Comparison of ENCODE assay signal across 14 cellular contexts in genomic region chr10:101007099-101007711, GRCh38. TPM values are rescaled to one million over a fixed set of nuclear protein-coding genes. Genes with fewer than 3 reads are reported as not detected.
DNase-seq lines count a peak whose midpoint lies in the region; ATAC-seq and TF ChIP-seq lines count a peak whose summit lies in the region.
"Had no signal": no experiment of that assay in that cellular context is flagged by ENCODE, and none has a peak within 500 bp of the region (broad histone marks: within the 10 kb centered on the region; RNA-seq: fewer than 3 reads in every experiment).

No MANE protein-coding gene starts in this region.

- no peak overlapping the region for H2AFZ ChIP-seq in MM.1S (ENCODE audit: low read length)

- H3K9me3 Mint-ChIP-seq in endothelial cell (ENCODE audit: unreplicated experiment) (no peaks in the 10 kb centered on the region), Calu3 (ENCODE audit: low read depth, unreplicated experiment) (no peaks in the 10 kb centered on the region)

- DNase-seq in Peyer's patch: no peak
- peak in 3 of 5 donors; percentile 51 to 67 (median 59) for DNase-seq in heart left ventricle
- DNase-seq in ovary: peak in 3 of 5 donors; percentile 46 to 70 (median 53)
- no peak for DNase-seq in epidermal melanocyte (ENCODE audit: insufficient read length, low spot score)
- no peak for DNase-seq in endothelial cell (ENCODE audit: low spot score)
- DNase-seq in Calu3: no peak
- DNase-seq in MM.1S: no peak
- DNase-seq: colonic mucosa, NCI-H1417 treated with DMSO at 0.1 percent for 48 hours, NCI-H526 treated with DMSO at 0.1 percent for 48 hours had no signal

- peaks cover 3% of the 10 kb centered on the region for H3K27me3 Mint-ChIP-seq in endothelial cell (ENCODE audit: unreplicated experiment)
- no peaks in the 10 kb centered on the region for H3K27me3 Mint-ChIP-seq in Calu3 (ENCODE audit: unreplicated experiment)
- H3K27me3 Mint-ChIP-seq: activated naive CD8-positive, alpha-beta T cell had no signal

- peak in 3 of 4 donors; percentile 5 to 57 (median 33) for ATAC-seq in heart left ventricle

- H3K4me3 Mint-ChIP-seq in endothelial cell (ENCODE audit: unreplicated experiment) (no peak overlapping the region), Calu3 (ENCODE audit: low read depth, unreplicated experiment) (no peak overlapping the region)
- H3K4me3 Mint-ChIP-seq: activated naive CD8-positive, alpha-beta T cell had no signal

- H3K27ac ChIP-seq in BLaER1: peak overlapping the region; percentile 58
- peak overlapping the region in 3 of 4 donors; percentile 28 to 51 (median 50) for H3K27ac ChIP-seq in Peyer's patch
- peak overlapping the region; percentile 11 to 100 (median 58) for H3K27ac ChIP-seq in heart left ventricle
- peak overlapping the region in 1 of 2 donors; percentile 45 for H3K27ac ChIP-seq in ovary
- H3K27ac ChIP-seq in MM.1S (ENCODE audit: low read length): no peak overlapping the region
- H3K27ac ChIP-seq: colonic mucosa, VCaP had no signal

- 50 to 57% (median 55%) methylated on average over 8 to 11 of the region's 11 CpGs for WGBS in heart left ventricle, 4 donors
- WGBS in ovary, 3 donors: 15 to 34% (median 31%) methylated on average over 9 to 11 of the region's 11 CpGs

- H3K36me3 ChIP-seq in BLaER1: peaks cover 54% of the 10 kb centered on the region
- peaks cover 0 to 41% (median 0%) of the 10 kb centered on the region in 3 donors for H3K36me3 ChIP-seq in Peyer's patch
- H3K36me3 ChIP-seq in heart left ventricle: peaks cover 6 to 52% (median 50%) of the 10 kb centered on the region in 9 donors
- H3K36me3 ChIP-seq in ovary: no peaks in the 10 kb centered on the region
- no peaks in the 10 kb centered on the region for H3K36me3 ChIP-seq in MM.1S (replicated peaks; ENCODE audit: insufficient read depth, low read length)
- H3K36me3 ChIP-seq: colonic mucosa had no signal

- no peak for TF ChIP-seq EP300 in ovary (IDR thresholded peaks at IDR 0.05)

- no peaks in the 10 kb centered on the region for H3K9me2 ChIP-seq in MM.1S (replicated peaks; ENCODE audit: insufficient read depth, low read length)

- CTCF ChIA-PET in Calu3 (lab: Charles Lee): no interaction called here

- H3K27me3 ChIP-seq in BLaER1 (no peaks in the 10 kb centered on the region), Peyer's patch (no peaks in the 10 kb centered on the region), heart left ventricle (no peaks in the 10 kb centered on the region), ovary (no peaks in the 10 kb centered on the region), MM.1S (replicated peaks; ENCODE audit: insufficient read depth, low read length) (no peaks in the 10 kb centered on the region)
- H3K27me3 ChIP-seq: colonic mucosa had no signal

- no peaks in the 10 kb centered on the region for H3K79me2 ChIP-seq in MM.1S (ENCODE audit: low read length)

- H3K36me3 Mint-ChIP-seq in endothelial cell (ENCODE audit: low read depth, unreplicated experiment): peaks cover 7% of the 10 kb centered on the region
- no peaks in the 10 kb centered on the region for H3K36me3 Mint-ChIP-seq in Calu3 (ENCODE audit: insufficient read depth, unreplicated experiment)
- H3K36me3 Mint-ChIP-seq: activated naive CD8-positive, alpha-beta T cell had no signal

- no peak for TF ChIP-seq POLR2A in Peyer's patch (IDR thresholded peaks at IDR 0.05)
- no peak for TF ChIP-seq POLR2A in heart left ventricle (IDR thresholded peaks at IDR 0.05)
- no peak for TF ChIP-seq POLR2A in ovary (IDR thresholded peaks at IDR 0.05)

- H3K4me3 ChIP-seq in BLaER1: no peak overlapping the region
- H3K4me3 ChIP-seq in Peyer's patch: no peak overlapping the region
- no peak overlapping the region for H3K4me3 ChIP-seq in heart left ventricle
- no peak overlapping the region for H3K4me3 ChIP-seq in ovary
- no peak overlapping the region for H3K4me3 ChIP-seq in MM.1S (ENCODE audit: low read length)
- H3K4me3 ChIP-seq: colonic mucosa, HAP-1 had no signal

- H3K4me1 ChIP-seq in BLaER1 (peaks cover 34% of the 10 kb centered on the region), Peyer's patch (peaks cover 0 to 25% (median 0%) of the 10 kb centered on the region in 4 donors), heart left ventricle (peaks cover 1 to 68% (median 46%) of the 10 kb centered on the region in 12 donors), ovary (ENCODE audit: insufficient read depth) (peaks cover 12% of the 10 kb centered on the region), MM.1S (ENCODE audit: low read length) (no peaks in the 10 kb centered on the region)
- H3K4me1 ChIP-seq: colonic mucosa, HAP-1 had no signal

- no peak for TF ChIP-seq CTCF in Peyer's patch (IDR thresholded peaks at IDR 0.05)
- TF ChIP-seq CTCF in heart left ventricle (IDR thresholded peaks at IDR 0.05): no peak
- no peak for TF ChIP-seq CTCF in ovary (IDR thresholded peaks at IDR 0.05)
- TF ChIP-seq CTCF in endothelial cell (IDR thresholded peaks at IDR 0.05; ENCODE audit: unreplicated experiment): no peak
- TF ChIP-seq CTCF in Calu3 (IDR thresholded peaks at IDR 0.05; ENCODE audit: unreplicated experiment): no peak
- TF ChIP-seq CTCF in MM.1S (IDR thresholded peaks at IDR 0.05; ENCODE audit: low read length): no peak

- H4K20me1 ChIP-seq in BLaER1: peaks cover 58% of the 10 kb centered on the region
- H4K20me1 ChIP-seq in MM.1S (ENCODE audit: insufficient read depth, low read length): no peaks in the 10 kb centered on the region

- H3K9me3 ChIP-seq in BLaER1 (no peaks in the 10 kb centered on the region), Peyer's patch (no peaks in the 10 kb centered on the region), heart left ventricle (no peaks in the 10 kb centered on the region), ovary (no peaks in the 10 kb centered on the region), MM.1S (replicated peaks; ENCODE audit: insufficient read depth, low read length) (no peaks in the 10 kb centered on the region)
- H3K9me3 ChIP-seq: colonic mucosa, HAP-1 had no signal

- H3K27ac Mint-ChIP-seq in endothelial cell (ENCODE audit: unreplicated experiment) (no peak overlapping the region), Calu3 (ENCODE audit: unreplicated experiment) (no peak overlapping the region)
- H3K27ac Mint-ChIP-seq: activated naive CD8-positive, alpha-beta T cell had no signal

- no TSS peak for BruUV-seq in Calu3 (replicated peaks; lab: Mats Ljungman, UMichigan)

- H3K4me2 ChIP-seq in BLaER1 (peak overlapping the region; percentile 39), MM.1S (ENCODE audit: low read depth, low read length) (no peak overlapping the region)

- no peaks in the 10 kb centered on the region for H3K4me1 Mint-ChIP-seq in endothelial cell (ENCODE audit: unreplicated experiment)
- H3K4me1 Mint-ChIP-seq in Calu3 (ENCODE audit: low read depth, unreplicated experiment): no peaks in the 10 kb centered on the region

- H3K9ac ChIP-seq in BLaER1 (peak overlapping the region; percentile 60), MM.1S (ENCODE audit: low read length) (no peak overlapping the region)

- intact Hi-C loops in heart left ventricle (cut with DNase I) (no loop called here), ovary (cut with DNase I) (no loop called here), Calu3 (cut with micrococcal nuclease; ENCODE audit: unreplicated experiment) (no loop called here)

- H3F3A ChIP-seq in MM.1S (ENCODE audit: insufficient read depth, low read length): no peaks in the 10 kb centered on the region

RNA-seq across cellular contexts. Expression of gene LZTS2, which starts 7.6 kb away (rescaled TPM):
- 10 to 100 TPM; 28.0 to 57.4 (median 47.1) TPM for total RNA-seq in Peyer's patch
- 10 to 100 TPM; 33.7 to 93.0 (median 40.6) TPM for total RNA-seq in heart left ventricle
- polyA plus RNA-seq in heart left ventricle: 10 to 100 TPM; 45.5 to 61.9 TPM
- total RNA-seq in ovary: 100 to 1,000 TPM in 2 of 7 donors, 10 to 100 TPM in 5; 60.6 to 121 (median 77.4) TPM
- 10 to 100 TPM in 1 of 2 donors, 1 to 10 TPM in 1; 9.4 to 93.9 TPM for polyA plus RNA-seq in ovary
- 52.2 TPM for total RNA-seq in endothelial cell (ENCODE audit: unreplicated experiment)
- total RNA-seq in Calu3 (2022): 23.7 TPM in 2 replicates

RNA-seq across cellular contexts. Expression of gene TWNK, which starts 19.9 kb away (rescaled TPM):
- total RNA-seq in Peyer's patch (10 to 100 TPM in 1 of 4 donors, 1 to 10 TPM in 3; 3.8 to 18.2 (median 4.4) TPM), heart left ventricle (1 to 10 TPM; 4.7 to 7.6 (median 5.8) TPM), ovary (10 to 100 TPM in 4 of 7 donors, 1 to 10 TPM in 3; 2.4 to 13.9 (median 10.7) TPM), endothelial cell (ENCODE audit: unreplicated experiment) (10.5 TPM), Calu3 (2022) (13.8 and 14.7 TPM in 2 replicates)
- polyA plus RNA-seq in heart left ventricle (1 to 10 TPM; 4.8 to 9.5 TPM), ovary (10 to 100 TPM in 1 of 2 donors, 1 to 10 TPM in 1; 5.3 to 12.5 TPM)

RNA-seq across cellular contexts. Expression of gene MRPL43, which starts 19.9 kb away (rescaled TPM):
- total RNA-seq in Peyer's patch (10 to 100 TPM; 40.5 to 85.5 (median 61.7) TPM), heart left ventricle (100 to 1,000 TPM in 1 of 9 donors, 10 to 100 TPM in 8; 44.8 to 108 (median 55.9) TPM), ovary (100 to 1,000 TPM in 1 of 7 donors, 10 to 100 TPM in 6; 68.2 to 113 (median 83.3) TPM), endothelial cell (ENCODE audit: unreplicated experiment) (51.8 TPM), Calu3 (2022) (42.7 and 44.7 TPM in 2 replicates)
- polyA plus RNA-seq in heart left ventricle (100 to 1,000 TPM in 1 of 2 donors, 10 to 100 TPM in 1; 82.2 to 113 TPM), ovary (100 to 1,000 TPM in 1 of 2 donors, 10 to 100 TPM in 1; 56.6 to 126 TPM)

RNA-seq across cellular contexts. Expression of gene PDZD7, which starts 23.7 kb away (rescaled TPM):
- total RNA-seq in Peyer's patch: 10 to 100 TPM in 3 of 4 donors, under 1 TPM in 1; 0.83 to 58.7 (median 51.3) TPM
- under 1 TPM in 8 of 9 donors, not detected in 1; 0.09 to 0.97 (median 0.35) TPM for total RNA-seq in heart left ventricle
- under 1 TPM; 0.15 to 0.27 TPM for polyA plus RNA-seq in heart left ventricle
- total RNA-seq in ovary: 1 to 10 TPM in 2 of 7 donors, under 1 TPM in 5; 0.56 to 1.2 (median 0.74) TPM
- polyA plus RNA-seq in ovary: under 1 TPM; 0.07 to 0.44 TPM
- 0.54 TPM for total RNA-seq in endothelial cell (ENCODE audit: unreplicated experiment)
- 1.2 and 1.3 TPM in 2 replicates for total RNA-seq in Calu3 (2022)

RNA-seq across cellular contexts. Expression of gene SFXN3, which starts 23.8 kb away (rescaled TPM):
- total RNA-seq in Peyer's patch (100 to 1,000 TPM; 165 to 772 (median 494) TPM), heart left ventricle (10 to 100 TPM; 12.1 to 37.4 (median 17.8) TPM), ovary (10 to 100 TPM; 20.2 to 47.0 (median 28.6) TPM), endothelial cell (ENCODE audit: unreplicated experiment) (27.1 TPM), Calu3 (2022) (27.5 and 37.7 TPM in 2 replicates)
- polyA plus RNA-seq in heart left ventricle (10 to 100 TPM; 11.7 to 23.5 TPM), ovary (10 to 100 TPM; 26.5 to 51.5 TPM)

Comparison
In these comparisons a context has a peak if more than half of its experiments do, and no peak if none do; other contexts are left out.
1. DNase-seq: peak in heart left ventricle (3 of 5) and ovary (3 of 5); none in Peyer's patch (0 of 3), epidermal melanocyte (single experiment), endothelial cell (single experiment), Calu3 (single experiment) and MM.1S (single experiment).